1 cellular context compared by ENCODE assay signal in the genomic region with DNA sequence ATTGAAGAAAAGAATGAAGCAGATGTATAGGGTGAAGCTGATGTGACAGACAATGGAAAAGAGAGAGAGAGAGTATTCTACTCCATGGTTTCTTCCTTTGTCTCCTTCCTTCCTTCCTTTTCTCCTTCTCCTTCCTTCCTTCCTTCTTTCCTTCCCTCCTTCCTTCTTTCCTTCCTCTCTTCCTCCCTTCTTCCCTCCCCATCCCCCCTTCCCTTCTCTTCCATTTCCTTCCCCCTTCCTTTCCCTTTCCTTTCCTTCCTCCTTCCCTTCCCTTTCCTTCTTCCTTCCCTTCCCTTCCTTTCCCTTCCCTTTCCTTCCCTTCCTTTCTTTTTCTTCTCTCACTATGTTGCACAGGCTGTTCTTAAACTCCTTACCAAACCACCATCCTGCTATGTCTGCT.
TF ChIP-seq lines count a peak whose summit lies in the region.

No MANE protein-coding gene starts in this region.

TF ChIP-seq in HepG2, 621 proteins besides CTCF, POLR2A, EP300 and RAD21 (continued from another document):
- TF ChIP-seq, protein P1, sequence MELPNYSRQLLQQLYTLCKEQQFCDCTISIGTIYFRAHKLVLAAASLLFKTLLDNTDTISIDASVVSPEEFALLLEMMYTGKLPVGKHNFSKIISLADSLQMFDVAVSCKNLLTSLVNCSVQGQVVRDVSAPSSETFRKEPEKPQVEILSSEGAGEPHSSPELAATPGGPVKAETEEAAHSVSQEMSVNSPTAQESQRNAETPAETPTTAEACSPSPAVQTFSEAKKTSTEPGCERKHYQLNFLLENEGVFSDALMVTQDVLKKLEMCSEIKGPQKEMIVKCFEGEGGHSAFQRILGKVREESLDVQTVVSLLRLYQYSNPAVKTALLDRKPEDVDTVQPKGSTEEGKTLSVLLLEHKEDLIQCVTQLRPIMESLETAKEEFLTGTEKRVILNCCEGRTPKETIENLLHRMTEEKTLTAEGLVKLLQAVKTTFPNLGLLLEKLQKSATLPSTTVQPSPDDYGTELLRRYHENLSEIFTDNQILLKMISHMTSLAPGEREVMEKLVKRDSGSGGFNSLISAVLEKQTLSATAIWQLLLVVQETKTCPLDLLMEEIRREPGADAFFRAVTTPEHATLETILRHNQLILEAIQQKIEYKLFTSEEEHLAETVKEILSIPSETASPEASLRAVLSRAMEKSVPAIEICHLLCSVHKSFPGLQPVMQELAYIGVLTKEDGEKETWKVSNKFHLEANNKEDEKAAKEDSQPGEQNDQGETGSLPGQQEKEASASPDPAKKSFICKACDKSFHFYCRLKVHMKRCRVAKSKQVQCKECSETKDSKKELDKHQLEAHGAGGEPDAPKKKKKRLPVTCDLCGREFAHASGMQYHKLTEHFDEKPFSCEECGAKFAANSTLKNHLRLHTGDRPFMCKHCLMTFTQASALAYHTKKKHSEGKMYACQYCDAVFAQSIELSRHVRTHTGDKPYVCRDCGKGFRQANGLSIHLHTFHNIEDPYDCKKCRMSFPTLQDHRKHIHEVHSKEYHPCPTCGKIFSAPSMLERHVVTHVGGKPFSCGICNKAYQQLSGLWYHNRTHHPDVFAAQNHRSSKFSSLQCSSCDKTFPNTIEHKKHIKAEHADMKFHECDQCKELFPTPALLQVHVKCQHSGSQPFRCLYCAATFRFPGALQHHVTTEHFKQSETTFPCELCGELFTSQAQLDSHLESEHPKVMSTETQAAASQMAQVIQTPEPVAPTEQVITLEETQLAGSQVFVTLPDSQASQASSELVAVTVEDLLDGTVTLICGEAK (IDR thresholded peaks at IDR 0.05), result peak; percentile 22
- TF ChIP-seq, protein P1 (CRISPR knock-in tag; IDR thresholded peaks at IDR 0.05), result no peak
- no peak for TF ChIP-seq RFX5 (IDR thresholded peaks at IDR 0.05; ENCODE audit: low read depth, low read length)
- TF ChIP-seq, protein P2, sequence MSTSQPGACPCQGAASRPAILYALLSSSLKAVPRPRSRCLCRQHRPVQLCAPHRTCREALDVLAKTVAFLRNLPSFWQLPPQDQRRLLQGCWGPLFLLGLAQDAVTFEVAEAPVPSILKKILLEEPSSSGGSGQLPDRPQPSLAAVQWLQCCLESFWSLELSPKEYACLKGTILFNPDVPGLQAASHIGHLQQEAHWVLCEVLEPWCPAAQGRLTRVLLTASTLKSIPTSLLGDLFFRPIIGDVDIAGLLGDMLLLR (CRISPR knock-in tag; IDR thresholded peaks at IDR 0.05), result no peak
- TF ChIP-seq ZNF569 (CRISPR knock-in tag; IDR thresholded peaks at IDR 0.05; ENCODE audit: borderline replicate concordance), result no peak
- TF ChIP-seq SKIL (CRISPR knock-in tag; IDR thresholded peaks at IDR 0.05; ENCODE audit: borderline replicate concordance), result no peak
- no peak for TF ChIP-seq PAX8 (CRISPR knock-in tag; IDR thresholded peaks at IDR 0.05; ENCODE audit: borderline replicate concordance)
- TF ChIP-seq PHB2 (IDR thresholded peaks at IDR 0.05; ENCODE audit: partially characterized antibody), result peak; percentile 15
- TF ChIP-seq ZBTB21 (CRISPR knock-in tag; IDR thresholded peaks at IDR 0.05), result no peak
- TF ChIP-seq LCORL (IDR thresholded peaks at IDR 0.05), result peak; percentile 18; the same call in 1 of the 2 replicates
- TF ChIP-seq LCORL (CRISPR knock-in tag; IDR thresholded peaks at IDR 0.05), result no peak
- TF ChIP-seq PCBP2 (optimal IDR thresholded peaks at IDR 0.05; ENCODE audit: low read depth, low read length, poor library complexity, severe bottlenecking), result peak; percentile 89
- TF ChIP-seq GLI4 (CRISPR knock-in tag; IDR thresholded peaks at IDR 0.05; ENCODE audit: borderline replicate concordance), result no peak
- TF ChIP-seq ZNF121 (CRISPR knock-in tag; IDR thresholded peaks at IDR 0.05), result no peak
- TF ChIP-seq NFE2 (CRISPR knock-in tag; IDR thresholded peaks at IDR 0.05), result no peak
- no peak for TF ChIP-seq SOX5 (CRISPR knock-in tag; IDR thresholded peaks at IDR 0.05; ENCODE audit: borderline replicate concordance)
- no peak for TF ChIP-seq JDP2 (CRISPR knock-in tag; IDR thresholded peaks at IDR 0.05; ENCODE audit: borderline replicate concordance)
- TF ChIP-seq NBN (conservative IDR thresholded peaks at IDR 0.05), result peak; percentile 67; the same call in 1 of the 2 replicates
- no peak for TF ChIP-seq HOXA9 (CRISPR knock-in tag; IDR thresholded peaks at IDR 0.05; ENCODE audit: borderline replicate concordance)
- TF ChIP-seq ATF7 (IDR thresholded peaks at IDR 0.05), result 0 out of 2 replicates have a peak, but pooled peaks have one; percentile 10
- no peak for TF ChIP-seq ATF7 (CRISPR knock-in tag; IDR thresholded peaks at IDR 0.05)
- TF ChIP-seq BRD4 (CRISPR knock-in tag; IDR thresholded peaks at IDR 0.05), result no peak
- TF ChIP-seq STAG1 (CRISPR knock-in tag; IDR thresholded peaks at IDR 0.05), result no peak
- TF ChIP-seq MEIS1 (CRISPR knock-in tag; IDR thresholded peaks at IDR 0.05; ENCODE audit: borderline replicate concordance), result no peak
- TF ChIP-seq ZSCAN25 (CRISPR knock-in tag; IDR thresholded peaks at IDR 0.05), result no peak
- no peak for TF ChIP-seq MEF2D (CRISPR knock-in tag; IDR thresholded peaks at IDR 0.05)
- peak; percentile 57; the same call in 1 of the 2 replicates for TF ChIP-seq FOXP1 (IDR thresholded peaks at IDR 0.05)
- no peak for TF ChIP-seq FOXP1 (CRISPR knock-in tag; IDR thresholded peaks at IDR 0.05)
- TF ChIP-seq ZNF136 (CRISPR knock-in tag; IDR thresholded peaks at IDR 0.05; ENCODE audit: low read depth), result no peak
- TF ChIP-seq PCBP1 (IDR thresholded peaks at IDR 0.05; ENCODE audit: borderline replicate concordance, low read depth, low read length), result peak; percentile 75; the same call in 1 of the 2 replicates
- no peak for TF ChIP-seq ZNF772 (CRISPR knock-in tag; IDR thresholded peaks at IDR 0.05)
- TF ChIP-seq FOXJ3 (CRISPR knock-in tag; IDR thresholded peaks at IDR 0.05; ENCODE audit: borderline replicate concordance), result no peak
- TF ChIP-seq ISL2 (CRISPR knock-in tag; IDR thresholded peaks at IDR 0.05), result no peak
- TF ChIP-seq ZNF670 (CRISPR knock-in tag; IDR thresholded peaks at IDR 0.05; ENCODE audit: borderline replicate concordance), result no peak
- TF ChIP-seq ZNF441 (CRISPR knock-in tag; IDR thresholded peaks at IDR 0.05; ENCODE audit: borderline replicate concordance), result no peak
- TF ChIP-seq ZNF709 (CRISPR knock-in tag; IDR thresholded peaks at IDR 0.05), result no peak
- no peak for TF ChIP-seq ZNF891 (CRISPR knock-in tag; IDR thresholded peaks at IDR 0.05)
- TF ChIP-seq TBX2 (CRISPR knock-in tag; IDR thresholded peaks at IDR 0.05; ENCODE audit: borderline replicate concordance), result no peak
- no peak for TF ChIP-seq ZC3H13 (CRISPR knock-in tag; IDR thresholded peaks at IDR 0.05)
- peak; percentile 27; the same call in 1 of the 2 replicates for TF ChIP-seq RAD51 (IDR thresholded peaks at IDR 0.05; ENCODE audit: borderline replicate concordance)
- no peak for TF ChIP-seq ZNF318 (CRISPR knock-in tag; IDR thresholded peaks at IDR 0.05)
- no peak for TF ChIP-seq ZNF12 (CRISPR knock-in tag; IDR thresholded peaks at IDR 0.05)
- TF ChIP-seq FOXK2 (IDR thresholded peaks at IDR 0.05), result peak; percentile 11; the same call in 1 of the 2 replicates
- TF ChIP-seq IKZF1 (IDR thresholded peaks at IDR 0.05), result 0 out of 2 replicates have a peak, but pooled peaks have one; percentile 90
- TF ChIP-seq ZNF282 (IDR thresholded peaks at IDR 0.05; ENCODE audit: partially characterized antibody), result peak; percentile 53
- no peak for TF ChIP-seq SRSF9 (IDR thresholded peaks at IDR 0.05; ENCODE audit: borderline replicate concordance, insufficient read depth, low read depth, low read length, poor library complexity, severe bottlenecking)
- TF ChIP-seq CHCHD3 (CRISPR knock-in tag; IDR thresholded peaks at IDR 0.05), result no peak
- TF ChIP-seq NONO (IDR thresholded peaks at IDR 0.05), result peak; percentile 83; the same call in 1 of the 2 replicates
- no peak for TF ChIP-seq NONO (CRISPR knock-in tag; conservative IDR thresholded peaks at IDR 0.05)
TF ChIP-seq in HepG2: peak in this region for 16.
